In the genomic region with DNA sequence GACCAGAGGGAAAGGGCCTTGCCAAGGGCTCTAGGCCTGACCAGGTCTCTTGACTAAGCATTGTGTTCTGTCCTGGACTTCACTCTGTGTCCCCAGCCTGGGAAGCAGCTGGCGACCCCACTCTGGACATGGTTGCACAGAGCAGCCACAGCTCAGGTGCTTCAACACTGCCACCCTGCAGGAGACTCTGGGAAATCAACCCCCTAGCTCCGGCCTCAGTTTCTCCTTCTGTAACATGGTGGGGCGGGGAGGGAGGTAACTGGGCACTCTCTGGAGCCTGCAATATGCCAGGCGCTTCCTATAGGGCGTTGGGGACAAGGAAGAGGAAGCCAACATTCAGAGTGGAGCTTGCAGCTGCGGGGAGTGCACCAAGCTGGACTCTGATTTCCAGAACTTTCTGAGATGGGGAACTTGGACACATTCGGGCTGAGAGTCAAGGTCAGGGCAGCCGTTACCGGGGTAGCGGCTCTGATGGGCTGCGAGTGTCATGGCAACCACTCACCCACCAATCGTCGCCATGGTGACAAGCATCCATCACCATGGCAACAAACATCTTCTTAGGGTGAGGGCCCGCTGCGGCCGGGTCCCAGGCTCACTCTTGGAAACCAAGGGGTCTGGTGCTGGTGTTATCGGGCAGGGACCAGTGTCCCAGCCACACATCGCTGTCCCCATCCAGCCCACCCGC, we compare ENCODE assay signal across 1 cellular context.
TF ChIP-seq lines count a peak whose summit lies in the region.

No MANE protein-coding gene starts in this region.

TF ChIP-seq in GM12878, 131 proteins besides CTCF, POLR2A, EP300 and RAD21:
- TF ChIP-seq, protein P1, sequence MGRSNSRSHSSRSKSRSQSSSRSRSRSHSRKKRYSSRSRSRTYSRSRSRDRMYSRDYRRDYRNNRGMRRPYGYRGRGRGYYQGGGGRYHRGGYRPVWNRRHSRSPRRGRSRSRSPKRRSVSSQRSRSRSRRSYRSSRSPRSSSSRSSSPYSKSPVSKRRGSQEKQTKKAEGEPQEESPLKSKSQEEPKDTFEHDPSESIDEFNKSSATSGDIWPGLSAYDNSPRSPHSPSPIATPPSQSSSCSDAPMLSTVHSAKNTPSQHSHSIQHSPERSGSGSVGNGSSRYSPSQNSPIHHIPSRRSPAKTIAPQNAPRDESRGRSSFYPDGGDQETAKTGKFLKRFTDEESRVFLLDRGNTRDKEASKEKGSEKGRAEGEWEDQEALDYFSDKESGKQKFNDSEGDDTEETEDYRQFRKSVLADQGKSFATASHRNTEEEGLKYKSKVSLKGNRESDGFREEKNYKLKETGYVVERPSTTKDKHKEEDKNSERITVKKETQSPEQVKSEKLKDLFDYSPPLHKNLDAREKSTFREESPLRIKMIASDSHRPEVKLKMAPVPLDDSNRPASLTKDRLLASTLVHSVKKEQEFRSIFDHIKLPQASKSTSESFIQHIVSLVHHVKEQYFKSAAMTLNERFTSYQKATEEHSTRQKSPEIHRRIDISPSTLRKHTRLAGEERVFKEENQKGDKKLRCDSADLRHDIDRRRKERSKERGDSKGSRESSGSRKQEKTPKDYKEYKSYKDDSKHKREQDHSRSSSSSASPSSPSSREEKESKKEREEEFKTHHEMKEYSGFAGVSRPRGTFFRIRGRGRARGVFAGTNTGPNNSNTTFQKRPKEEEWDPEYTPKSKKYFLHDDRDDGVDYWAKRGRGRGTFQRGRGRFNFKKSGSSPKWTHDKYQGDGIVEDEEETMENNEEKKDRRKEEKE (IDR thresholded peaks at IDR 0.05): no peak
- peak; percentile 65; the same call in 1 of the 2 replicates for TF ChIP-seq BMI1 (IDR thresholded peaks at IDR 0.05; ENCODE audit: borderline replicate concordance)
